In genomic region chr2:188833331-188833730, GRCh38 we compare ENCODE assay signal across 26 cellular contexts.
"Had no signal": no experiment of that assay in that cellular context is flagged by ENCODE, and none has a peak within 500 bp of the region (broad histone marks: within the 10 kb centered on the region; RNA-seq: fewer than 3 reads in every experiment).

No MANE protein-coding gene starts in this region.

- DNase-seq: islet precursor cell; left ventricle myocardium inferior; mesendoderm; naive thymus-derived CD4-positive, alpha-beta T cell; pancreas; posterior cingulate gyrus; retina; right cardiac atrium; small intestine; spleen; stimulated activated CD4-positive, alpha-beta T cell treated with anti-CD3 and anti-CD28 coated beads, Interleukin-4, amount 100 ng/mL, for 24 hours; stimulated activated naive CD4-positive, alpha-beta T cell; tibial artery; trophoblast cell; upper lobe of right lung had no signal

- H3K36me3 Mint-ChIP-seq: stimulated activated effector memory CD8-positive, alpha-beta T cell treated with anti-CD3 and anti-CD28 coated beads, Interleukin-12 subunit alpha, Interleukin-12 subunit beta, amount 100 ng/mL, for 72 hours had no signal

- H3K4me1 Mint-ChIP-seq: naive thymus-derived CD4-positive, alpha-beta T cell; stimulated activated effector memory CD8-positive, alpha-beta T cell treated with anti-CD3 and anti-CD28 coated beads, Interleukin-12 subunit alpha, Interleukin-12 subunit beta, amount 100 ng/mL, for 72 hours had no signal

- H3K27ac Mint-ChIP-seq: mesothelial cell of epicardium; naive thymus-derived CD4-positive, alpha-beta T cell; natural killer cell treated with Interleukin-12 subunit alpha and Interleukin-12 subunit beta and Interleukin-15 and Interleukin-18, amount 100 ng/mL, for 72 hours; stimulated activated effector memory CD8-positive, alpha-beta T cell treated with anti-CD3 and anti-CD28 coated beads, Interleukin-12 subunit alpha, Interleukin-12 subunit beta, amount 100 ng/mL, for 72 hours; stimulated activated naive CD8-positive, alpha-beta T cell treated with anti-CD3 and anti-CD28 coated beads, Interleukin-15, Interleukin-2, amounts not matched to agents 100 ng/mL and 50 ng/mL, for 24 hours had no signal

- H3K4me3 ChIP-seq: hepatocyte, left ventricle myocardium inferior, lung, pancreas, prostate gland, spleen, suprapubic skin, thoracic aorta, tibial artery, upper lobe of right lung had no signal

- H3K4me2 ChIP-seq: hepatocyte had no signal

- H2AFZ ChIP-seq: hepatocyte had no signal

- H3K4me3 Mint-ChIP-seq: mesothelial cell of epicardium; naive thymus-derived CD4-positive, alpha-beta T cell; natural killer cell treated with Interleukin-12 subunit alpha and Interleukin-12 subunit beta and Interleukin-15 and Interleukin-18, amount 100 ng/mL, for 72 hours; stimulated activated effector memory CD8-positive, alpha-beta T cell treated with anti-CD3 and anti-CD28 coated beads, Interleukin-12 subunit alpha, Interleukin-12 subunit beta, amount 100 ng/mL, for 72 hours; stimulated activated naive CD8-positive, alpha-beta T cell treated with anti-CD3 and anti-CD28 coated beads, Interleukin-15, Interleukin-2, amounts not matched to agents 100 ng/mL and 50 ng/mL, for 24 hours had no signal

- H3K9me3 ChIP-seq: pancreas, prostate gland, thoracic aorta, upper lobe of right lung had no signal

- ATAC-seq: naive thymus-derived CD4-positive, alpha-beta T cell; natural killer cell treated with Interleukin-12 subunit alpha and Interleukin-12 subunit beta and Interleukin-15 and Interleukin-18, amount 100 ng/mL, for 72 hours; pancreas; right cardiac atrium; sciatic nerve; stimulated activated effector memory CD8-positive, alpha-beta T cell treated with anti-CD3 and anti-CD28 coated beads, Interleukin-12 subunit alpha, Interleukin-12 subunit beta, amount 100 ng/mL, for 72 hours; upper lobe of right lung had no signal

- FAIRE-seq: pancreas, small intestine, urothelium cell line had no signal

- H3K27ac ChIP-seq: hepatocyte, left ventricle myocardium inferior, pancreas, prostate gland, suprapubic skin, thoracic aorta, tibial artery, upper lobe of right lung had no signal

- H3K27me3 ChIP-seq: hepatocyte, pancreas, spleen, suprapubic skin, tibial artery, upper lobe of right lung had no signal

- H3K36me3 ChIP-seq: left ventricle myocardium inferior, pancreas, prostate gland, spleen, suprapubic skin, thoracic aorta, upper lobe of right lung had no signal

- H3K27me3 Mint-ChIP-seq: naive thymus-derived CD4-positive, alpha-beta T cell; natural killer cell treated with Interleukin-12 subunit alpha and Interleukin-12 subunit beta and Interleukin-15 and Interleukin-18, amount 100 ng/mL, for 72 hours; stimulated activated naive CD8-positive, alpha-beta T cell treated with anti-CD3 and anti-CD28 coated beads, Interleukin-15, Interleukin-2, amounts not matched to agents 100 ng/mL and 50 ng/mL, for 24 hours had no signal

- H3K4me1 ChIP-seq: left ventricle myocardium inferior, pancreas, prostate gland, spleen, suprapubic skin, tibial artery, upper lobe of right lung had no signal

- H3K79me2 ChIP-seq: hepatocyte had no signal
